20 cellular contexts compared by ENCODE assay signal in the genomic region with DNA sequence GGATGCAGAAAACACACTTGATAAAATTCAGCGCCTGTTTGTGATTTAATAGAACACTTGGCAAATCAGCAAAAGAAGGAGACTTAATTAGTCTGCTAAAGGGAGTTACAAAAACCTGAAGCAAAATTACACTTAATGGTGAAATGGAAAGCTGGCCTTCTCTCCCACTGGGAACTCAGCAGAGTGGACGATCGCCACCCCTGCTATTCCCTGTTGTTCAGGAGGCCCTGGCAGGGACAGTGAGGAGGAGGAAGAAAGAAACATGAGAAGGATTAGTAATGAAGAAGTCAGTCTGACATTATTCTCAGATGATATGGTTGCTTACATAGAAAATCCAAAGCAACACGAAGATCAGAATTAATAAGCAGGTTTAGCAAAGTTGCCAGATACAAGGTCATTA. TPM values are rescaled to one million over a fixed set of nuclear protein-coding genes. Genes with fewer than 3 reads are reported as not detected.
DNase-seq lines count a peak whose midpoint lies in the region; TF ChIP-seq lines count a peak whose summit lies in the region.
"Had no signal": no experiment of that assay in that cellular context is flagged by ENCODE, and none has a peak within 500 bp of the region (broad histone marks: within the 10 kb centered on the region; RNA-seq: fewer than 3 reads in every experiment).

No MANE protein-coding gene starts in this region.

- peaks cover 3% of the 10 kb centered on the region for H3K27me3 Mint-ChIP-seq in brain
- peaks cover 28% of the 10 kb centered on the region for H3K27me3 Mint-ChIP-seq in nephron (ENCODE audit: low read depth)

- H3K36me3 ChIP-seq in effector memory CD4-positive, alpha-beta T cell (ENCODE audit: control insufficient read depth, insufficient read depth, low read length): no peaks in the 10 kb centered on the region

- H3K36me3 Mint-ChIP-seq in brain: no peaks in the 10 kb centered on the region
- H3K36me3 Mint-ChIP-seq in nephron (ENCODE audit: low read depth): no peaks in the 10 kb centered on the region
- H3K36me3 Mint-ChIP-seq: CD4-positive, alpha-beta memory T cell had no signal

- DNase-seq in posterior vena cava (ENCODE audit: low spot score): peak; percentile 38
- no peak for DNase-seq in NCI-H524 (lab: John Stamatoyannopoulos, UW)
- no peak for DNase-seq in effector memory CD4-positive, alpha-beta T cell
- DNase-seq in hypothalamus (lab: John Stamatoyannopoulos, UW): no peak
- DNase-seq: 8988T; ACHN; C1 segment of cervical spinal cord; Calu3; CD4-positive, alpha-beta memory T cell; COR-L47; DMS53; DMS79 treated with DMSO at 0.1 percent for 48 hours; GF-D8; GOT3; H7; HCEC 1CT had no signal

- peak overlapping the region in 2 of 5 experiments; percentile 7 to 33 for H3K4me3 Mint-ChIP-seq in brain
- H3K4me3 Mint-ChIP-seq in nephron: no peak overlapping the region
- H3K4me3 Mint-ChIP-seq: CD4-positive, alpha-beta memory T cell had no signal

- peaks cover 0 to 20% (median 8%) of the 10 kb centered on the region in 5 experiments for H3K9me3 Mint-ChIP-seq in brain
- peaks cover 4% of the 10 kb centered on the region for H3K9me3 Mint-ChIP-seq in nephron

- H3K4me3 ChIP-seq in effector memory CD4-positive, alpha-beta T cell (ENCODE audit: insufficient read depth, low read depth, low read length, poor library complexity, severe bottlenecking): no peak overlapping the region
- H3K4me3 ChIP-seq: A549 had no signal

- H3K27ac ChIP-seq in effector memory CD4-positive, alpha-beta T cell (ENCODE audit: insufficient read depth, low read length, poor library complexity, severe bottlenecking): no peak overlapping the region
- H3K27ac ChIP-seq: A549 had no signal

- intact Hi-C loops in posterior vena cava (cut with DNase I): no loop called here

- H3K4me1 Mint-ChIP-seq in brain (peaks cover 34% of the 10 kb centered on the region), nephron (peaks cover 11% of the 10 kb centered on the region)
- H3K4me1 Mint-ChIP-seq: CD4-positive, alpha-beta memory T cell had no signal

- H3K27ac Mint-ChIP-seq in brain (peak overlapping the region in 4 of 5 experiments; percentile 1 to 24 (median 5)), nephron (peak overlapping the region in 2 of 3 experiments; percentile 42 to 52)
- H3K27ac Mint-ChIP-seq: CD4-positive, alpha-beta memory T cell had no signal

- no peaks in the 10 kb centered on the region for H3K4me1 ChIP-seq in effector memory CD4-positive, alpha-beta T cell (ENCODE audit: control insufficient read depth, insufficient read depth, low read length, poor library complexity, severe bottlenecking)

- no peaks in the 10 kb centered on the region for H3K27me3 ChIP-seq in effector memory CD4-positive, alpha-beta T cell (replicated peaks; ENCODE audit: control insufficient read depth, insufficient read depth, low read length, poor library complexity, severe bottlenecking)

- no peaks in the 10 kb centered on the region for H3K9me3 ChIP-seq in effector memory CD4-positive, alpha-beta T cell (ENCODE audit: control insufficient read depth, low read length)
- H3K9me3 ChIP-seq: A549 had no signal

- no peak for TF ChIP-seq CTCF in brain (conservative IDR thresholded peaks at IDR 0.05)
- no peak for TF ChIP-seq CTCF in nephron (IDR thresholded peaks at IDR 0.05; ENCODE audit: unreplicated experiment in 3 of 3)

RNA-seq across cellular contexts. Expression of gene KNDC1, which starts 5.6 kb away (rescaled TPM):
- 12.0 TPM for polyA plus RNA-seq in brain (ENCODE audit: insufficient read depth, low read depth, low replicate concordance)
- under 1 TPM; 0.33 to 0.37 TPM for total RNA-seq in posterior vena cava
- total RNA-seq: Daoy had no signal
